In genomic region chr3:150469931-150470740, GRCh38 we compare ENCODE assay signal across 13 cellular contexts.
A peak's percentile ranks its signal among the peaks of the same experiment; 100 is the strongest.
DNase-seq lines count a peak whose midpoint lies in the region; ATAC-seq and TF ChIP-seq lines count a peak whose summit lies in the region.
"Had no signal": no experiment of that assay in that cellular context is flagged by ENCODE, and none has a peak within 500 bp of the region (broad histone marks: within the 10 kb centered on the region; RNA-seq: fewer than 3 reads in every experiment).

No MANE protein-coding gene starts in this region.

- H3K27me3 Mint-ChIP-seq in WTC11 (ENCODE audit: low read depth): no peaks in the 10 kb centered on the region

- peaks cover 7% of the 10 kb centered on the region for H3K9me3 Mint-ChIP-seq in WTC11

- H3K27me3 ChIP-seq in esophagus squamous epithelium (no peaks in the 10 kb centered on the region), sigmoid colon (no peaks in the 10 kb centered on the region)
- H3K27me3 ChIP-seq: neutrophil, thyroid gland had no signal

- TF ChIP-seq EP300 in sigmoid colon (IDR thresholded peaks at IDR 0.05): no peak

- peak overlapping the region; percentile 76 to 89 (median 82) for H3K27ac ChIP-seq in esophagus squamous epithelium
- peak overlapping the region; percentile 63 to 82 (median 74) for H3K27ac ChIP-seq in sigmoid colon
- H3K27ac ChIP-seq: neutrophil, thyroid gland had no signal

- H3K27ac Mint-ChIP-seq in WTC11: no peak overlapping the region

- DNase-seq in ELR (ENCODE audit: low read depth) (peak; percentile 94), RKO (ENCODE audit: low spot score) (peak; percentile 63), esophagus squamous epithelium (lab: John Stamatoyannopoulos, UW) (no peak), sigmoid colon (no peak), WTC11 (ENCODE audit: low spot score) (no peak), NCI-H82 treated with DMSO at 0.1 percent for 48 hours (lab: John Stamatoyannopoulos, UW; ENCODE audit: unreplicated experiment) (no peak), DMS79 treated with DMSO at 0.1 percent for 48 hours (lab: John Stamatoyannopoulos, UW) (no peak)
- DNase-seq: activated gamma-delta T cell, DMS 273 treated with DMSO at 0.1 percent for 48 hours, NCI-H1436, thyroid gland had no signal

- H3K4me3 Mint-ChIP-seq in WTC11: no peak overlapping the region

- H3K4me3 ChIP-seq in esophagus squamous epithelium (no peak overlapping the region), sigmoid colon (no peak overlapping the region)
- H3K4me3 ChIP-seq: thyroid gland had no signal

- H3K36me3 ChIP-seq in esophagus squamous epithelium (no peaks in the 10 kb centered on the region), sigmoid colon (no peaks in the 10 kb centered on the region)
- H3K36me3 ChIP-seq: neutrophil, thyroid gland had no signal

- no peaks in the 10 kb centered on the region for H3K9me3 ChIP-seq in esophagus squamous epithelium
- H3K9me3 ChIP-seq in sigmoid colon: no peaks in the 10 kb centered on the region
- H3K9me3 ChIP-seq: neutrophil, thyroid gland had no signal

- ATAC-seq in WTC11 (no peak), GM18868 (IDR thresholded peaks at IDR 0.05; ENCODE audit: unreplicated experiment) (no peak)

- TF ChIP-seq CTCF in esophagus squamous epithelium (IDR thresholded peaks at IDR 0.05) (no peak), sigmoid colon (IDR thresholded peaks at IDR 0.05) (no peak), WTC11 (IDR thresholded peaks at IDR 0.05) (no peak)

- H3K36me3 Mint-ChIP-seq in WTC11: no peaks in the 10 kb centered on the region

- H3K4me1 ChIP-seq in esophagus squamous epithelium: peaks cover 4 to 22% (median 4%) of the 10 kb centered on the region in 3 donors
- H3K4me1 ChIP-seq in sigmoid colon: peaks cover 0 to 15% (median 13%) of the 10 kb centered on the region in 4 donors
- H3K4me1 ChIP-seq: thyroid gland had no signal

- intact Hi-C loops in esophagus squamous epithelium (cut with DNase I): no loop called here
- intact Hi-C loops in sigmoid colon (cut with DNase I): no loop called here

- WGBS in esophagus squamous epithelium, 2 donors: 33 to 54% methylated on average over 7 of the region's 7 CpGs
- WGBS in sigmoid colon, 2 donors: 22 to 69% methylated on average over 7 of the region's 7 CpGs

- CTCF ChIA-PET in WTC11 (lab: Charles Lee): interaction anchor here (1.7 kb wide), 1 partner anchor 25 kb away, joined by 8 read pairs; no protein-coding TSS in a partner anchor

- TF ChIP-seq POLR2A in esophagus squamous epithelium (IDR thresholded peaks at IDR 0.05): no peak
- TF ChIP-seq POLR2A in sigmoid colon (IDR thresholded peaks at IDR 0.05): no peak

- POLR2A ChIA-PET in WTC11 (lab: Charles Lee): no interaction called here

- peaks cover 23% of the 10 kb centered on the region for H3K4me1 Mint-ChIP-seq in WTC11

TF ChIP-seq in WTC11, 78 proteins besides CTCF, POLR2A, EP300 and RAD21:
- TF ChIP-seq FOXJ3 (CRISPR knock-in tag; IDR thresholded peaks at IDR 0.05; ENCODE audit: borderline replicate concordance) (no peak), NFE2L1 (CRISPR knock-in tag; IDR thresholded peaks at IDR 0.05) (no peak), PREB (CRISPR knock-in tag; IDR thresholded peaks at IDR 0.05; ENCODE audit: borderline replicate concordance) (no peak), GABPB1 (CRISPR knock-in tag; IDR thresholded peaks at IDR 0.05) (no peak), IRF1 (CRISPR knock-in tag; IDR thresholded peaks at IDR 0.05) (no peak), RORB (CRISPR knock-in tag; IDR thresholded peaks at IDR 0.05) (no peak), AFF4 (CRISPR knock-in tag; IDR thresholded peaks at IDR 0.05; ENCODE audit: borderline replicate concordance) (no peak)

Comparison
In these comparisons a context has a peak if more than half of its experiments do, and no peak if none do; other contexts are left out.
1. DNase-seq: peak in ELR (single experiment) and RKO (single experiment); none in esophagus squamous epithelium (single experiment), sigmoid colon (single experiment), WTC11 (single experiment), NCI-H82 treated with DMSO at 0.1 percent for 48 hours (single experiment) and DMS79 treated with DMSO at 0.1 percent for 48 hours (single experiment).